In genomic region chr14:56490379-56490778, GRCh38 we compare ENCODE assay signal across 8 cellular contexts.
DNase-seq lines count a peak whose midpoint lies in the region; ATAC-seq and TF ChIP-seq lines count a peak whose summit lies in the region.

No MANE protein-coding gene starts in this region.

- H3K9me3 ChIP-seq in body of pancreas (no peaks in the 10 kb centered on the region), liver (ENCODE audit: control insufficient read depth in 4 of 4, low read length in 3 of 4) (no peaks in the 10 kb centered on the region), testis (no peaks in the 10 kb centered on the region)

- ATAC-seq in activated T-cell treated with anti-CD3 and anti-CD28 coated beads, Interleukin-2, amount 50 U/mL, for 72 hours (replicated peaks in 1 of 2), result no peak
- peak; percentile 45 for ATAC-seq in body of pancreas

- intact Hi-C loops in body of pancreas (cut with DNase I), result loop anchor here (10.0 kb wide), 1 partner anchor 824 kb away; no protein-coding TSS in a partner anchor
- intact Hi-C loops in testis (cut with DNase I; ENCODE audit: low total_unique reads), result loop anchor here (10.0 kb wide), 1 partner anchor 834 kb away; no protein-coding TSS in a partner anchor
- intact Hi-C loops in activated T-helper 1 cell treated with anti-CD3 and anti-CD28 coated beads, Interleukin-12 subunit alpha, Interleukin-12 subunit beta, Interleukin-2, Interleukin-4 antibody, amounts not matched to agents 30 ng/mL and 10 ng/mL and 1 ng/mL, durations not matched to agents 14 hours and 24 hours and 36 hours (cut with micrococcal nuclease), result loop anchor here (2.0 to 5.0 kb wide), 3 partner anchors 692 to 902 kb away; partner anchors contain the start of gene NAA30

- no peak for TF ChIP-seq POLR2A in body of pancreas (IDR thresholded peaks at IDR 0.05)
- TF ChIP-seq POLR2A in testis (IDR thresholded peaks at IDR 0.05), result no peak

- H3K36me3 ChIP-seq in body of pancreas (replicated peaks in 1 of 2; ENCODE audit: insufficient read depth in 1 of 2, low read depth in 2 of 2), result no peaks in the 10 kb centered on the region
- H3K36me3 ChIP-seq in liver (ENCODE audit: control insufficient read depth in 4 of 4, insufficient read depth in 3 of 4, low read depth in 1 of 4, low read length in 3 of 4), result no peaks in the 10 kb centered on the region
- H3K36me3 ChIP-seq in testis (ENCODE audit: low read depth, missing control alignments), result no peaks in the 10 kb centered on the region

- DNase-seq in activated T-cell treated with anti-CD3 and anti-CD28 coated beads, Interleukin-2, amount 50 U/mL, for 72 hours, result no peak
- DNase-seq in activated T-cell treated with anti-CD3 and anti-CD28 coated beads, Interleukin-2, amount 50 U/mL, for 48 hours, result no peak
- peak; percentile 77 for DNase-seq in NCI-H2196 (lab: John Stamatoyannopoulos, UW; ENCODE audit: unreplicated experiment)
- no peak for DNase-seq in body of pancreas
- no peak for DNase-seq in testis
- no peak for DNase-seq in activated T-helper 1 cell treated with anti-CD3 and anti-CD28 coated beads, Interleukin-12 subunit alpha, Interleukin-12 subunit beta, Interleukin-2, Interleukin-4 antibody, amounts not matched to agents 30 ng/mL and 10 ng/mL and 1 ng/mL, durations not matched to agents 14 hours and 24 hours and 36 hours (ENCODE audit: low spot score)
- no peak for DNase-seq in NK-92 treated with Interleukin-12 subunit alpha and Interleukin-12 subunit beta, amount 100 ng/mL, for 24 hours (lab: John Stamatoyannopoulos, UW)

- peak; percentile 73 to 74 for TF ChIP-seq RAD21 in liver (IDR thresholded peaks at IDR 0.05)

- H3K4me3 Mint-ChIP-seq in activated T-cell treated with anti-CD3 and anti-CD28 coated beads, Interleukin-2, amount 50 U/mL, for 72 hours, result no peak overlapping the region
- H3K4me3 Mint-ChIP-seq in activated T-helper 1 cell treated with anti-CD3 and anti-CD28 coated beads, Interleukin-12 subunit alpha, Interleukin-12 subunit beta, Interleukin-2, Interleukin-4 antibody, amounts not matched to agents 30 ng/mL and 10 ng/mL and 1 ng/mL, durations not matched to agents 14 hours and 24 hours and 36 hours, result no peak overlapping the region

- H3K27me3 ChIP-seq in body of pancreas (no peaks in the 10 kb centered on the region), liver (ENCODE audit: control insufficient read depth in 4 of 4, insufficient read depth in 4 of 4, low read length in 3 of 4) (no peaks in the 10 kb centered on the region), testis (no peaks in the 10 kb centered on the region)

- H3K27ac ChIP-seq in body of pancreas, result no peak overlapping the region
- no peak overlapping the region for H3K27ac ChIP-seq in liver (ENCODE audit: low read depth in 1 of 2, low read length in 2 of 2)
- no peak overlapping the region for H3K27ac ChIP-seq in testis

- WGBS in body of pancreas, 2 donors, result 2 to 3% methylated on average over 3 of the region's 3 CpGs
- whole genome bisulfite sequencing in liver, result 7% methylated on average over 3 of the region's 3 CpGs
- WGBS in testis, 2 donors, result 29 to 35% methylated on average over 3 of the region's 3 CpGs

- H3K27me3 Mint-ChIP-seq in activated T-cell treated with anti-CD3 and anti-CD28 coated beads, Interleukin-2, amount 50 U/mL, for 72 hours (ENCODE audit: low read depth), result no peaks in the 10 kb centered on the region
- H3K27me3 Mint-ChIP-seq in activated T-helper 1 cell treated with anti-CD3 and anti-CD28 coated beads, Interleukin-12 subunit alpha, Interleukin-12 subunit beta, Interleukin-2, Interleukin-4 antibody, amounts not matched to agents 30 ng/mL and 10 ng/mL and 1 ng/mL, durations not matched to agents 14 hours and 24 hours and 36 hours (ENCODE audit: insufficient read depth), result no peaks in the 10 kb centered on the region

- H3K36me3 Mint-ChIP-seq in activated T-cell treated with anti-CD3 and anti-CD28 coated beads, Interleukin-2, amount 50 U/mL, for 72 hours (ENCODE audit: insufficient read depth in 2 of 2), result no peaks in the 10 kb centered on the region
- no peaks in the 10 kb centered on the region for H3K36me3 Mint-ChIP-seq in activated T-helper 1 cell treated with anti-CD3 and anti-CD28 coated beads, Interleukin-12 subunit alpha, Interleukin-12 subunit beta, Interleukin-2, Interleukin-4 antibody, amounts not matched to agents 30 ng/mL and 10 ng/mL and 1 ng/mL, durations not matched to agents 14 hours and 24 hours and 36 hours (ENCODE audit: low read depth)

- H3K27ac Mint-ChIP-seq in activated T-cell treated with anti-CD3 and anti-CD28 coated beads, Interleukin-2, amount 50 U/mL, for 72 hours, result peak overlapping the region; percentile 5
- no peak overlapping the region for H3K27ac Mint-ChIP-seq in activated T-helper 1 cell treated with anti-CD3 and anti-CD28 coated beads, Interleukin-12 subunit alpha, Interleukin-12 subunit beta, Interleukin-2, Interleukin-4 antibody, amounts not matched to agents 30 ng/mL and 10 ng/mL and 1 ng/mL, durations not matched to agents 14 hours and 24 hours and 36 hours

- H3K4me3 ChIP-seq in body of pancreas, result no peak overlapping the region
- no peak overlapping the region for H3K4me3 ChIP-seq in liver (ENCODE audit: low read depth in 1 of 3, low read length in 3 of 3)
- no peak overlapping the region for H3K4me3 ChIP-seq in testis

- TF ChIP-seq CTCF in body of pancreas (IDR thresholded peaks at IDR 0.05) (peak in 6 of 7 experiments; percentile 40 to 60 (median 52)), liver (IDR thresholded peaks at IDR 0.05; ENCODE audit: low read depth, low read length, missing input control) (peak; percentile 41), testis (IDR thresholded peaks at IDR 0.05) (peak in 1 of 3 experiments; percentile 64)

- H3K4me1 Mint-ChIP-seq in activated T-cell treated with anti-CD3 and anti-CD28 coated beads, Interleukin-2, amount 50 U/mL, for 72 hours (ENCODE audit: low read depth), result peaks cover 14% of the 10 kb centered on the region
- H3K4me1 Mint-ChIP-seq in activated T-helper 1 cell treated with anti-CD3 and anti-CD28 coated beads, Interleukin-12 subunit alpha, Interleukin-12 subunit beta, Interleukin-2, Interleukin-4 antibody, amounts not matched to agents 30 ng/mL and 10 ng/mL and 1 ng/mL, durations not matched to agents 14 hours and 24 hours and 36 hours (ENCODE audit: low read depth), result peaks cover 7% of the 10 kb centered on the region

- peaks cover 5% of the 10 kb centered on the region for H3K4me1 ChIP-seq in body of pancreas
- peaks cover 0 to 3% (median 0%) of the 10 kb centered on the region in 4 donors for H3K4me1 ChIP-seq in liver (ENCODE audit: control insufficient read depth in 4 of 4, insufficient read depth in 4 of 4, low read length in 3 of 4)
- H3K4me1 ChIP-seq in testis, result no peaks in the 10 kb centered on the region

- H3K9ac ChIP-seq in liver (ENCODE audit: low read depth in 1 of 2, low read length in 2 of 2), result no peak overlapping the region

- H3K9me3 Mint-ChIP-seq in activated T-cell treated with anti-CD3 and anti-CD28 coated beads, Interleukin-2, amount 50 U/mL, for 72 hours, result peaks cover 0 to 2% of the 10 kb centered on the region in 2 donors
- H3K9me3 Mint-ChIP-seq in activated T-helper 1 cell treated with anti-CD3 and anti-CD28 coated beads, Interleukin-12 subunit alpha, Interleukin-12 subunit beta, Interleukin-2, Interleukin-4 antibody, amounts not matched to agents 30 ng/mL and 10 ng/mL and 1 ng/mL, durations not matched to agents 14 hours and 24 hours and 36 hours, result no peaks in the 10 kb centered on the region

TF ChIP-seq in liver, 16 proteins besides CTCF, POLR2A, EP300 and RAD21:
- TF ChIP-seq SP1 (IDR thresholded peaks at IDR 0.05) (no peak), GABPA (IDR thresholded peaks at IDR 0.05 in 1 of 2, conservative IDR thresholded peaks at IDR 0.05 in 1 of 2) (no peak), NR2F2 (IDR thresholded peaks at IDR 0.05) (no peak), HNF4G (IDR thresholded peaks at IDR 0.05) (no peak), FOXA2 (IDR thresholded peaks at IDR 0.05) (no peak), TAF1 (conservative IDR thresholded peaks at IDR 0.05) (no peak), EGR1 (IDR thresholded peaks at IDR 0.05; ENCODE audit: low read depth in 2 of 2) (no peak), FOXA1 (IDR thresholded peaks at IDR 0.05) (no peak), RXRA (IDR thresholded peaks at IDR 0.05) (no peak), REST (IDR thresholded peaks at IDR 0.05) (no peak), HNF4A (conservative IDR thresholded peaks at IDR 0.05) (no peak)
- TF ChIP-seq, protein P1, sequence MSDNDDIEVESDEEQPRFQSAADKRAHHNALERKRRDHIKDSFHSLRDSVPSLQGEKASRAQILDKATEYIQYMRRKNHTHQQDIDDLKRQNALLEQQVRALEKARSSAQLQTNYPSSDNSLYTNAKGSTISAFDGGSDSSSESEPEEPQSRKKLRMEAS (IDR thresholded peaks at IDR 0.05), result no peak
TF ChIP-seq in liver: peak in this region for 0.
